19 cellular contexts compared by ENCODE assay signal in genomic region chr12:49014547-49014946, GRCh38. TPM values are rescaled to one million over a fixed set of nuclear protein-coding genes. Genes with fewer than 3 reads are reported as not detected.
DNase-seq lines count a peak whose midpoint lies in the region; ATAC-seq, FAIRE-seq and TF ChIP-seq lines count a peak whose summit lies in the region.
"Had no signal": no experiment of that assay in that cellular context is flagged by ENCODE, and none has a peak within 500 bp of the region (broad histone marks: within the 10 kb centered on the region; RNA-seq: fewer than 3 reads in every experiment).

No MANE protein-coding gene starts in this region.

- DNase-seq in A549 (ENCODE audit: low read depth in 1 of 2, low spot score in 1 of 2) (peak in 1 of 2 experiments; percentile 40), GM03348 (ENCODE audit: low spot score) (peak; percentile 47), adrenal gland (no peak), fibroblast of the aortic adventitia (ENCODE audit: low read depth) (peak; percentile 81), KG1 (lab: John Stamatoyannopoulos, UW) (no peak), NOMO-1 treated with DMSO at 0.1 percent for 48 hours (lab: John Stamatoyannopoulos, UW; ENCODE audit: unreplicated experiment) (no peak), NCI-H748 treated with DMSO at 0.1 percent for 48 hours (lab: John Stamatoyannopoulos, UW) (no peak)
- DNase-seq: activated CD8-positive, alpha-beta memory T cell treated with anti-CD3 and anti-CD28 coated beads for 24 hours; amniotic stem cell; COR-L47; NCI-H1048; NCI-H774; stimulated activated CD4-positive, alpha-beta T cell treated with anti-CD3 and anti-CD28 coated beads, Interleukin-2, amount 100 ng/mL, for 24 hours; stimulated activated naive CD8-positive, alpha-beta T cell treated with anti-CD3 and anti-CD28 coated beads, Interleukin-15, Interleukin-2, amounts not matched to agents 100 U/mL and 50 U/mL, for 24 hours had no signal

- 0 out of 3 replicates have a peak, but pooled peaks have one; percentile 15 for TF ChIP-seq CTCF in A549 (IDR thresholded peaks at IDR 0.05)
- peak in 5 of 6 experiments; percentile 14 to 40 (median 28) for TF ChIP-seq CTCF in adrenal gland (IDR thresholded peaks at IDR 0.05)
- TF ChIP-seq CTCF in fibroblast of the aortic adventitia (IDR thresholded peaks at IDR 0.05; ENCODE audit: insufficient read depth, low read length), result peak; percentile 63

- ATAC-seq in A549, result no peak
- ATAC-seq in GM19463 (IDR thresholded peaks at IDR 0.05; ENCODE audit: unreplicated experiment), result no peak
- ATAC-seq: stimulated activated naive CD8-positive, alpha-beta T cell treated with anti-CD3 and anti-CD28 coated beads, Interleukin-15, Interleukin-2, amounts not matched to agents 100 U/mL and 50 U/mL, for 24 hours had no signal

- intact Hi-C loops in adrenal gland (cut with DNase I), result no loop called here

- H3K27ac ChIP-seq in A549, result no peak overlapping the region
- H3K27ac ChIP-seq in adrenal gland, result no peak overlapping the region
- H3K27ac ChIP-seq: esophagus muscularis mucosa, neutrophil had no signal

- H3K4me2 ChIP-seq in A549, result no peak overlapping the region

- CTCF ChIA-PET in A549 (lab: Yijun Ruan, JAX), result interaction anchor here (1.2 to 77.5 kb wide), 5 partner anchors 11 to 60 kb away, joined by 3 to 2584 read pairs (median 68); partner anchors contain the start of genes ARF3, DDN, FKBP11 and WNT1

- TF ChIP-seq EP300 in A549 (IDR thresholded peaks at IDR 0.05), result no peak

- no peak for TF ChIP-seq RAD21 in A549 (conservative IDR thresholded peaks at IDR 0.05 in 1 of 2, IDR thresholded peaks at IDR 0.05 in 1 of 2)

- peaks cover 0 to 21% of the 10 kb centered on the region in 2 donors for H3K36me3 ChIP-seq in adrenal gland (replicated peaks in 1 of 2)

- TF ChIP-seq POLR2A in A549 (IDR thresholded peaks at IDR 0.05; ENCODE audit: low read length) (no peak), adrenal gland (IDR thresholded peaks at IDR 0.05) (no peak)

- FAIRE-seq in A549 (lab: Jason Lieb, UNC), result no peak
- FAIRE-seq: GM12891 had no signal

- POLR2A ChIA-PET in A549 (lab: Yijun Ruan, JAX), result no interaction called here

- H3K27me3 ChIP-seq in adrenal gland, result no peaks in the 10 kb centered on the region
- H3K27me3 ChIP-seq: neutrophil had no signal

- H3K9me3 ChIP-seq in A549, result no peaks in the 10 kb centered on the region
- H3K9me3 ChIP-seq in adrenal gland (replicated peaks in 1 of 3), result no peaks in the 10 kb centered on the region
- H3K9me3 ChIP-seq: esophagus muscularis mucosa, neutrophil had no signal

- H3K4me1 ChIP-seq in A549 (peaks cover 16% of the 10 kb centered on the region), adrenal gland (replicated peaks in 1 of 2) (peaks cover 28 to 36% of the 10 kb centered on the region in 2 donors)

- H3K4me3 ChIP-seq in A549 (no peak overlapping the region), adrenal gland (no peak overlapping the region), fibroblast of the aortic adventitia (ENCODE audit: low read depth, low read length) (no peak overlapping the region)
- H3K4me3 ChIP-seq: esophagus muscularis mucosa had no signal

- WGBS in A549 (ENCODE audit: missing lambda C conversion rate), result 36% methylated on average over 1 of the region's 1 CpG
- WGBS in adrenal gland, 4 donors, result 38 to 57% (median 44%) methylated on average over 1 of the region's 1 CpG

TF ChIP-seq in A549, 52 proteins besides CTCF, POLR2A, EP300 and RAD21:
- TF ChIP-seq CHD2 (IDR thresholded peaks at IDR 0.05; ENCODE audit: low read length, partially characterized antibody), result no peak
- TF ChIP-seq HOXB13 (CRISPR knock-in tag; IDR thresholded peaks at IDR 0.05; ENCODE audit: low read depth), result no peak

RNA-seq across cellular contexts. Expression of gene PRKAG1, which starts 4.0 kb away (rescaled TPM):
- polyA plus RNA-seq in A549 (2011; rRNA removed) (100 and 117 TPM in 2 replicates), A549 (2017; fragmentation: RNase III; extraction: RNeasy Plus Mini Kit Qiagen cat#74134 plus additional on column Dnase treatment) (40.0 to 42.8 TPM (median 41.9 TPM) in 3 replicates), adrenal gland (100 to 1,000 TPM in 1 of 3 donors, 10 to 100 TPM in 2; 60.1 to 141 (median 71.6) TPM)
- 31.5 and 35.2 TPM in 2 replicates for polyA plus RNA-seq in A549 (2012; cell fraction: cytosol; rRNA removed)
- polyA plus RNA-seq in A549 (2012; cell fraction: nucleus; rRNA removed), result 18.3 and 29.2 TPM in 2 replicates
- 31.8 and 33.6 TPM in 2 replicates for polyA minus RNA-seq in A549 (2011; rRNA and poly(A)+ RNA removed)
- total RNA-seq in adrenal gland (10 to 100 TPM; 70.1 to 89.6 (median 82.3) TPM), fibroblast of the aortic adventitia (ENCODE audit: low replicate concordance) (52.4 and 95.9 TPM in 2 replicates)

RNA-seq across cellular contexts. Expression of gene DDN, which starts 15.4 kb away (rescaled TPM):
- 0.12 TPM in 2 replicates for polyA plus RNA-seq in A549 (2011; rRNA removed)
- polyA plus RNA-seq in A549 (2012; cell fraction: cytosol; rRNA removed), result 0.16 and 0.25 TPM in 2 replicates
- polyA plus RNA-seq in A549 (2012; cell fraction: nucleus; rRNA removed), result 0.52 and 0.54 TPM in 2 replicates
- 0.34 to 0.50 TPM (median 0.38 TPM) in 3 replicates for polyA plus RNA-seq in A549 (2017; fragmentation: RNase III; extraction: RNeasy Plus Mini Kit Qiagen cat#74134 plus additional on column Dnase treatment)
- polyA minus RNA-seq in A549 (2011; rRNA and poly(A)+ RNA removed), result 0.08 and 0.19 TPM in 2 replicates
- total RNA-seq in adrenal gland, result under 1 TPM in 7 of 8 donors, not detected in 1; 0.08 to 0.71 (median 0.52) TPM
- under 1 TPM; 0.08 to 0.17 (median 0.15) TPM for polyA plus RNA-seq in adrenal gland
- 0.08 and 0.09 TPM in 2 replicates for total RNA-seq in fibroblast of the aortic adventitia (ENCODE audit: low replicate concordance)

RNA-seq across cellular contexts. Expression of gene WNT1, which starts 36.4 kb away (rescaled TPM):
- polyA plus RNA-seq in A549 (2011; rRNA removed), result not detected in 2 replicates
- 0.03 TPM in 1 of 2 replicates, not detected in the other for polyA plus RNA-seq in A549 (2012; cell fraction: cytosol; rRNA removed)
- 0.06 TPM in 1 of 2 replicates, not detected in the other for polyA plus RNA-seq in A549 (2012; cell fraction: nucleus; rRNA removed)
- not detected in 3 replicates for polyA plus RNA-seq in A549 (2017; fragmentation: RNase III; extraction: RNeasy Plus Mini Kit Qiagen cat#74134 plus additional on column Dnase treatment)
- not detected in 2 replicates for polyA minus RNA-seq in A549 (2011; rRNA and poly(A)+ RNA removed)
- not detected for total RNA-seq in adrenal gland
- not detected for polyA plus RNA-seq in adrenal gland
- total RNA-seq in fibroblast of the aortic adventitia (ENCODE audit: low replicate concordance), result not detected in 2 replicates
- total RNA-seq: esophagus muscularis mucosa; T-helper 2 cell treated with Interferon-gamma antibody and Interleukin-4, amounts not matched to agents 100 ng/mL and 5 ng/mL, for 36 hours had no signal

RNA-seq across cellular contexts. Expression of gene WNT10B, which starts 43.0 kb away (rescaled TPM):
- polyA plus RNA-seq in A549 (2011; rRNA removed) (1.8 and 2.0 TPM in 2 replicates), A549 (2017; fragmentation: RNase III; extraction: RNeasy Plus Mini Kit Qiagen cat#74134 plus additional on column Dnase treatment) (1.5 to 1.9 TPM (median 1.7 TPM) in 3 replicates), adrenal gland (under 1 TPM in 2 of 3 donors, not detected in 1; 0.84 to 0.88 TPM)
- polyA plus RNA-seq in A549 (2012; cell fraction: cytosol; rRNA removed), result 3.0 and 3.5 TPM in 2 replicates
- polyA plus RNA-seq in A549 (2012; cell fraction: nucleus; rRNA removed), result 4.2 and 4.5 TPM in 2 replicates
- polyA minus RNA-seq in A549 (2011; rRNA and poly(A)+ RNA removed), result 1.0 and 1.8 TPM in 2 replicates
- total RNA-seq in adrenal gland (under 1 TPM in 3 of 8 donors, not detected in 5; 0.15 to 0.40 (median 0.19) TPM), fibroblast of the aortic adventitia (ENCODE audit: low replicate concordance) (0.18 and 0.98 TPM in 2 replicates)

RNA-seq across cellular contexts. Expression of gene KMT2D, which starts 46.0 kb away (rescaled TPM):
- polyA plus RNA-seq in A549 (2011; rRNA removed) (17.6 and 21.4 TPM in 2 replicates), A549 (2017; fragmentation: RNase III; extraction: RNeasy Plus Mini Kit Qiagen cat#74134 plus additional on column Dnase treatment) (20.0 to 24.8 TPM (median 20.8 TPM) in 3 replicates), adrenal gland (100 to 1,000 TPM in 1 of 3 donors, 10 to 100 TPM in 2; 25.6 to 140 (median 31.4) TPM)
- polyA plus RNA-seq in A549 (2012; cell fraction: cytosol; rRNA removed), result 31.0 and 32.3 TPM in 2 replicates
- polyA plus RNA-seq in A549 (2012; cell fraction: nucleus; rRNA removed), result 88.5 and 94.2 TPM in 2 replicates
- polyA minus RNA-seq in A549 (2011; rRNA and poly(A)+ RNA removed), result 45.9 and 46.2 TPM in 2 replicates
- total RNA-seq in adrenal gland (10 to 100 TPM; 37.3 to 80.9 (median 56.6) TPM), fibroblast of the aortic adventitia (ENCODE audit: low replicate concordance) (22.6 and 23.8 TPM in 2 replicates)

Comparison
In these comparisons a context has a peak if more than half of its experiments do, and no peak if none do; other contexts are left out.
1. DNase-seq: peak in GM03348 (single experiment) and fibroblast of the aortic adventitia (single experiment); none in adrenal gland (0 of 7), KG1 (single experiment), NOMO-1 treated with DMSO at 0.1 percent for 48 hours (single experiment) and NCI-H748 treated with DMSO at 0.1 percent for 48 hours (single experiment).
2. Peak in every context shown above with its lines, with median percentiles within 50 percentile points of each other: CTCF ChIP-seq.